Comparison of ENCODE assay signal across 8 cellular contexts in the genomic region with DNA sequence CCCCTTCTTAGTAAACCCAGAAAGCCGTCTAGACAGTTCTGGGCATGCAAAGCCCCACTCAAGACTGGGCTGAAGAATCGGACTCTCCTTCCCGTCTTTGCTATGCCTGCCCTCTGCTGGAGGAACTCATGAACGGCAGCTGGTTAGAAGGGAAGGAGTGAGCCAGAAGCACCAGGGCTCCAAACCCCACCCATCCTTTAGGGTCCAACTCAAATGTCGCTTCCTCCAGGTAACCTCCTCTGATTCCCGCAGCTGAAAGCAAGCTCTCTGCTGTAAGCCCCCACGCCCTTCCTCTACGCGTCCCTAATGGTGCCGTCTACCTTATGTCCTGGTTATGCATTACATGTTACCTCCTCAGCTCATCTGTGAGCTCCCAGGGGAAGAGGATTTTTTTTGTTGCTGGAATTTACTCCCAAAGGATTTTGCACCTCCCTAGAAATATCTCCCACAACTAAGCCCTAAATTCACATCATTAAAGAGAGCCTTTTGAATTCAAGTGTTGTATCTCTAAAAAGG. TPM values are rescaled to one million over a fixed set of nuclear protein-coding genes. Genes with fewer than 3 reads are reported as not detected.
A peak's percentile ranks its signal among the peaks of the same experiment; 100 is the strongest.
DNase-seq lines count a peak whose midpoint lies in the region; ATAC-seq and TF ChIP-seq lines count a peak whose summit lies in the region.

No MANE protein-coding gene starts in this region.

- no peak overlapping the region for H3K9ac ChIP-seq in adipocyte (ENCODE audit: low read length)

- no peaks in the 10 kb centered on the region for H3K36me3 Mint-ChIP-seq in CD8-positive, alpha-beta memory T cell

- peak; percentile 48 to 79 (median 54) for DNase-seq in CD8-positive, alpha-beta memory T cell
- peak; percentile 45 for DNase-seq in NCI-H1436 treated with DMSO at 0.1 percent for 48 hours (lab: John Stamatoyannopoulos, UW)
- peak; percentile 64 to 66 for DNase-seq in SW 1271 (lab: John Stamatoyannopoulos, UW)
- peak; percentile 91 for DNase-seq in adipocyte (ENCODE audit: low read depth)
- peak; percentile 54 for DNase-seq in left ventricle myocardium inferior
- peak; percentile 57 for DNase-seq in renal cortical epithelial cell (ENCODE audit: low read depth)

- peak; percentile 87 for TF ChIP-seq CTCF in left ventricle myocardium inferior (IDR thresholded peaks at IDR 0.05; ENCODE audit: borderline replicate concordance)

- no peaks in the 10 kb centered on the region for H3K9me3 Mint-ChIP-seq in CD8-positive, alpha-beta memory T cell

- H3K4me1 ChIP-seq in CD8-positive, alpha-beta memory T cell (ENCODE audit: insufficient read depth, low read length) = no peaks in the 10 kb centered on the region
- H3K4me1 ChIP-seq in adipocyte (ENCODE audit: control insufficient read depth, insufficient read depth, low read length) (no peaks in the 10 kb centered on the region), left ventricle myocardium inferior (peaks cover 4% of the 10 kb centered on the region)

- intact Hi-C loops in left ventricle myocardium inferior (cut with micrococcal nuclease) = no loop called here

- peak overlapping the region in 2 of 8 donors; percentile 12 to 14 for H3K27ac Mint-ChIP-seq in CD8-positive, alpha-beta memory T cell

- no peak overlapping the region for H3K4me3 ChIP-seq in CD8-positive, alpha-beta memory T cell (ENCODE audit: low read length)
- H3K4me3 ChIP-seq in adipocyte (ENCODE audit: low read length) (no peak overlapping the region), left ventricle myocardium inferior (no peak overlapping the region)

- H3K36me3 ChIP-seq in CD8-positive, alpha-beta memory T cell (ENCODE audit: insufficient read depth, low read length) = no peaks in the 10 kb centered on the region
- H3K36me3 ChIP-seq in adipocyte (ENCODE audit: control insufficient read depth, insufficient read depth, low read length, severe bottlenecking) (no peaks in the 10 kb centered on the region), left ventricle myocardium inferior (no peaks in the 10 kb centered on the region)

- POLR2A ChIA-PET in CD8-positive, alpha-beta memory T cell (lab: Charles Lee) = interaction anchor here (0.7 kb wide), 1 partner anchor 442 kb away, joined by 3 read pairs; no protein-coding TSS in a partner anchor

- H3K4me1 Mint-ChIP-seq in CD8-positive, alpha-beta memory T cell = peaks cover 2 to 6% (median 6%) of the 10 kb centered on the region in 3 donors

- no peak overlapping the region for H3K4me3 Mint-ChIP-seq in CD8-positive, alpha-beta memory T cell

- H3K9me3 ChIP-seq in CD8-positive, alpha-beta memory T cell (ENCODE audit: low read length) = no peaks in the 10 kb centered on the region
- H3K9me3 ChIP-seq in adipocyte (ENCODE audit: control insufficient read depth, low read length) = no peaks in the 10 kb centered on the region
- no peaks in the 10 kb centered on the region for H3K9me3 ChIP-seq in left ventricle myocardium inferior (replicated peaks)

- H3K27me3 ChIP-seq in CD8-positive, alpha-beta memory T cell (ENCODE audit: insufficient read depth, low read length, poor library complexity, severe bottlenecking) = no peaks in the 10 kb centered on the region
- H3K27me3 ChIP-seq in adipocyte (replicated peaks; ENCODE audit: control insufficient read depth, insufficient read depth, low read length) (no peaks in the 10 kb centered on the region), left ventricle myocardium inferior (ENCODE audit: low read depth) (peaks cover 97% of the 10 kb centered on the region)

- CTCF ChIA-PET in CD8-positive, alpha-beta memory T cell (lab: Charles Lee) = interaction anchor here (0.6 to 2.4 kb wide), 14 partner anchors 8 to 767 kb away, joined by 3 to 10 read pairs (median 4); no protein-coding TSS in a partner anchor

- H3K27me3 Mint-ChIP-seq in CD8-positive, alpha-beta memory T cell = peaks cover 13 to 28% of the 10 kb centered on the region in 2 donors

- no peak overlapping the region for H3K27ac ChIP-seq in CD8-positive, alpha-beta memory T cell (ENCODE audit: low read depth, low read length)
- no peak overlapping the region for H3K27ac ChIP-seq in left ventricle myocardium inferior (replicated peaks)

- ATAC-seq in GM21737 (IDR thresholded peaks at IDR 0.05; ENCODE audit: unreplicated experiment) (peak; percentile 80), HG03095 (IDR thresholded peaks at IDR 0.05; ENCODE audit: unreplicated experiment) (no peak)

RNA-seq across cellular contexts. Expression of a gene that starts 59.0 kb away (rescaled TPM):
- 1 to 10 TPM in 1 of 2 experiments, under 1 TPM in 1; 0.66 to 1.1 TPM for total RNA-seq in CD8-positive, alpha-beta memory T cell
- 0.83 TPM for polyA plus RNA-seq in CD8-positive, alpha-beta memory T cell
- total RNA-seq in left ventricle myocardium inferior = 0.41 TPM
- 1.0 and 1.1 TPM in 2 replicates for total RNA-seq in renal cortical epithelial cell
